In genomic region chr6:110566346-110567125, GRCh38 we compare ENCODE assay signal across 10 cellular contexts.
DNase-seq lines count a peak whose midpoint lies in the region; ATAC-seq and TF ChIP-seq lines count a peak whose summit lies in the region.
"Had no signal": no experiment of that assay in that cellular context is flagged by ENCODE, and none has a peak within 500 bp of the region (broad histone marks: within the 10 kb centered on the region; RNA-seq: fewer than 3 reads in every experiment).

No MANE protein-coding gene starts in this region.

- POLR2A ChIA-PET in Panc1 (lab: Charles Lee) = no interaction called here

- H3K9me3 Mint-ChIP-seq in nephron progenitor cell = peaks cover 10% of the 10 kb centered on the region

- DNase-seq in Ammon's horn (ENCODE audit: low spot score) (peak; percentile 0), Panc1 (ENCODE audit: low read depth, low spot score) (no peak), heart left ventricle (peak in 2 of 5 donors; percentile 50 to 52), nephron progenitor cell (peak; percentile 13), DMS53 (lab: John Stamatoyannopoulos, UW) (no peak), OCI-M2 (lab: John Stamatoyannopoulos, UW; ENCODE audit: unreplicated experiment) (no peak)
- DNase-seq: activated naive CD4-positive, alpha-beta T cell had no signal

- WGBS in heart left ventricle, 4 donors = 27 to 44% (median 33%) methylated on average over 7 of the region's 7 CpGs

- TF ChIP-seq CTCF in Panc1 (IDR thresholded peaks at IDR 0.05) (no peak), heart left ventricle (IDR thresholded peaks at IDR 0.05) (no peak), nephron progenitor cell (IDR thresholded peaks at IDR 0.05) (no peak)

- H3K27me3 ChIP-seq in Panc1 (ENCODE audit: control insufficient read depth, insufficient read depth, low read length) = no peaks in the 10 kb centered on the region
- H3K27me3 ChIP-seq in heart left ventricle = no peaks in the 10 kb centered on the region
- H3K27me3 ChIP-seq: vagina had no signal

- BruUV-seq in Panc1 (replicated peaks; lab: Mats Ljungman, UMichigan) = no TSS peak

- ATAC-seq in Panc1 (peak; percentile 49), heart left ventricle (peak; percentile 90 to 95 (median 91)), GM19395 (IDR thresholded peaks at IDR 0.05; ENCODE audit: unreplicated experiment) (no peak), HG02571 (IDR thresholded peaks at IDR 0.05; ENCODE audit: unreplicated experiment) (no peak)

- in situ Hi-C loops in Panc1 (cut with HindIII; ENCODE audit: low pct_unique_long_range_greater_than_20kb, low sequenced_read_pairs) = no loop called here

- no peak for TF ChIP-seq POLR2A in heart left ventricle (IDR thresholded peaks at IDR 0.05)

- CTCF ChIA-PET in Panc1 (lab: Charles Lee) = no interaction called here

- H3K4me3 Mint-ChIP-seq in nephron progenitor cell = peak overlapping the region; percentile 8

- H3K27me3 Mint-ChIP-seq in nephron progenitor cell (ENCODE audit: low read depth, poor library complexity) = peaks cover 5% of the 10 kb centered on the region

- intact Hi-C loops in Panc1 (cut with micrococcal nuclease; ENCODE audit: unreplicated experiment) = no loop called here
- intact Hi-C loops in heart left ventricle (cut with DNase I) = no loop called here

- H3K4me3 ChIP-seq in Panc1 (ENCODE audit: low read depth in 2 of 2, low read length in 2 of 2) (no peak overlapping the region), heart left ventricle (no peak overlapping the region)
- H3K4me3 ChIP-seq: vagina had no signal

- peaks cover 43% of the 10 kb centered on the region for H3K4me1 Mint-ChIP-seq in nephron progenitor cell

- H3K36me3 Mint-ChIP-seq in nephron progenitor cell (ENCODE audit: low read depth) = no peaks in the 10 kb centered on the region

- peak overlapping the region; percentile 96 for H3K27ac Mint-ChIP-seq in nephron progenitor cell

- H3K36me3 ChIP-seq in Panc1 (ENCODE audit: control insufficient read depth, insufficient read depth, low read length) (no peaks in the 10 kb centered on the region), heart left ventricle (no peaks in the 10 kb centered on the region)
- H3K36me3 ChIP-seq: vagina had no signal

- H3K27ac ChIP-seq in Panc1 (ENCODE audit: low read length) (no peak overlapping the region), heart left ventricle (peak overlapping the region in 10 of 12 donors; percentile 19 to 79 (median 64))
- H3K27ac ChIP-seq: vagina had no signal

- no peaks in the 10 kb centered on the region for H3K4me1 ChIP-seq in Panc1 (ENCODE audit: control insufficient read depth, insufficient read depth, low read length)
- peaks cover 0 to 14% (median 7%) of the 10 kb centered on the region in 12 donors for H3K4me1 ChIP-seq in heart left ventricle
- H3K4me1 ChIP-seq: vagina had no signal

- H3K9me3 ChIP-seq in Panc1 (ENCODE audit: control insufficient read depth, insufficient read depth, low read depth, low read length) (no peaks in the 10 kb centered on the region), heart left ventricle (peaks cover 0 to 4% (median 0%) of the 10 kb centered on the region in 12 donors)
- H3K9me3 ChIP-seq: vagina had no signal

Comparison
In these comparisons a context has a peak if more than half of its experiments do, and no peak if none do; other contexts are left out.
1. DNase-seq: peak in Ammon's horn (single experiment) and nephron progenitor cell (single experiment); none in Panc1 (single experiment), DMS53 (single experiment) and OCI-M2 (single experiment).
2. ATAC-seq: peak in Panc1 (single experiment) and heart left ventricle (4 of 4); none in GM19395 (single experiment) and HG02571 (single experiment).